1 cellular context compared by ENCODE assay signal in genomic region chr10:129334326-129334725, GRCh38.
TF ChIP-seq lines count a peak whose summit lies in the region.

No MANE protein-coding gene starts in this region.

TF ChIP-seq in endothelial cell of umbilical vein, 7 proteins besides CTCF, POLR2A, EP300 and RAD21:
- TF ChIP-seq JUN (IDR thresholded peaks at IDR 0.05; ENCODE audit: borderline replicate concordance, insufficient read depth, insufficient read length, low read depth): no peak
- no peak for TF ChIP-seq GATA2 (IDR thresholded peaks at IDR 0.05; ENCODE audit: insufficient read depth, insufficient read length, low read depth, low read length)
- no peak for TF ChIP-seq MYC (IDR thresholded peaks at IDR 0.05; ENCODE audit: low read depth, low read length)
- no peak for TF ChIP-seq FOS (IDR thresholded peaks at IDR 0.05; ENCODE audit: borderline replicate concordance, insufficient read depth, low read length)
- no peak for TF ChIP-seq POLR2AphosphoS5 (IDR thresholded peaks at IDR 0.05; ENCODE audit: insufficient read depth, low read depth, low read length)
- no peak for TF ChIP-seq MAX (IDR thresholded peaks at IDR 0.05; ENCODE audit: insufficient read depth, insufficient read length)
- TF ChIP-seq EZH2 (IDR thresholded peaks at IDR 0.05; ENCODE audit: borderline replicate concordance, low read depth, low read length, severe bottlenecking): no peak
